Comparison of ENCODE assay signal across 9 cellular contexts in the genomic region with DNA sequence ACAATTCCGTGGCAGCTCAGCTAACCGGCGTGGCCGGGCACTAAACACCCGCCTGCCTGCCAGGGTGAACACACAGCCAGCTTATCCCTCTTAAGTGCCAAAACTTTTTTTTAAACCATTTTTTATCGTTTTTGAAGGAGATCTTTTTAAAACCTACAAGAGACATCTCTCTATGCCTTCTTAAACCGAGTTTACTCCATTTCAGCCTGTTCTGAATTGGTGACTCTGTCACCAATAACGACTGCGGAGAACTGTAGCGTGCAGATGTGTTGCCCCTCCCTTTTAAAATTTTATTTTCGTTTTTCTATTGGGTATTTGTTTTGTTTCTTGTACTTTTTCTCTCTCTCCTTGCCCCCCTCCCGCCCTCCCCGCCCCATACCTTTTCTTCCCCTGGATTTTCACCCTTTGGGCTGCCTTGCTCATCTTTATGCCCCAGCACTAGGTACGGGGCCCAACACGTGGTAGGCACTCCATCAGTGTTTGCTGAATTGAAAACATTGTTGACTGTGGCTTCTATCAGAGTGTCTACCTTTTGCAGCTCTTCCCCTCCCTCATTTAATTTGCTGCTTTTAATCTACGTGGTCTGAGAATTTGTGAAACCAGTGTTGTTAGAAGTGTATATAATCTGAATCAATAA. TPM values are rescaled to one million over a fixed set of nuclear protein-coding genes. Genes with fewer than 3 reads are reported as not detected.
DNase-seq lines count a peak whose midpoint lies in the region; ATAC-seq and TF ChIP-seq lines count a peak whose summit lies in the region.
"Had no signal": no experiment of that assay in that cellular context is flagged by ENCODE, and none has a peak within 500 bp of the region (broad histone marks: within the 10 kb centered on the region; RNA-seq: fewer than 3 reads in every experiment).

No MANE protein-coding gene starts in this region.

- peaks cover 33% of the 10 kb centered on the region for H3K4me1 Mint-ChIP-seq in MCF 10A (ENCODE audit: insufficient read depth, unreplicated experiment)

- H3K9ac ChIP-seq in mesendoderm (ENCODE audit: low read length), result peak overlapping the region; percentile 97

- ATAC-seq in heart left ventricle (no peak), Right ventricle myocardium inferior (no peak), upper lobe of right lung (no peak), HG03108 (IDR thresholded peaks at IDR 0.05; ENCODE audit: unreplicated experiment) (no peak), left colon (no peak)

- DNase-seq in heart left ventricle (no peak), Right ventricle myocardium inferior (ENCODE audit: missing footprints) (no peak), MCF 10A (ENCODE audit: unreplicated experiment) (no peak), mesendoderm (no peak), upper lobe of right lung (no peak), SHP77 (lab: John Stamatoyannopoulos, UW) (no peak), left colon (no peak)

- H4K5ac ChIP-seq in mesendoderm (ENCODE audit: low read length), result no peak overlapping the region

- intact Hi-C loops in heart left ventricle (cut with DNase I) (loop anchor here in 3 of 10 donors (1.0 to 5.0 kb wide), 3 partner anchors 11 to 33 kb away; a partner anchor contains a TSS), Right ventricle myocardium inferior (cut with DNase I) (no loop called here), MCF 10A (cut with micrococcal nuclease) (no loop called here), upper lobe of right lung (cut with DNase I) (no loop called here), left colon (cut with DNase I, micrococcal nuclease) (no loop called here)

- H4K8ac ChIP-seq in mesendoderm (ENCODE audit: low read depth, low read length), result no peak overlapping the region

- H3K9me3 ChIP-seq in heart left ventricle, result no peaks in the 10 kb centered on the region
- H3K9me3 ChIP-seq in upper lobe of right lung, result no peaks in the 10 kb centered on the region

- WGBS in heart left ventricle, 4 donors, result 5 to 11% (median 9%) methylated on average over 16 of the region's 16 CpGs
- no CpG with 5 or more reads among the region's 16 CpGs for WGBS in mesendoderm (ENCODE audit: extremely low coverage, insufficient coverage, low lambda C conversion rate)

- peak overlapping the region in 11 of 12 donors; percentile 96 to 100 (median 99) for H3K27ac ChIP-seq in heart left ventricle
- no peak overlapping the region for H3K27ac ChIP-seq in mesendoderm (ENCODE audit: low read depth, low read length)
- H3K27ac ChIP-seq in upper lobe of right lung, result peak overlapping the region; percentile 99

- CTCF ChIA-PET in MCF 10A (lab: Yijun Ruan, JAX), result interaction anchor here (1.2 to 4.2 kb wide), 6 partner anchors 10 to 63 kb away, joined by 3 to 18 read pairs (median 6); a partner anchor contains a TSS

- H3K27me3 Mint-ChIP-seq in MCF 10A (ENCODE audit: insufficient read depth, unreplicated experiment), result no peaks in the 10 kb centered on the region

- no peak overlapping the region for H2BK120ac ChIP-seq in mesendoderm (ENCODE audit: low read depth, low read length)

- no peak overlapping the region for H3K4ac ChIP-seq in mesendoderm (ENCODE audit: low read depth, low read length)

- H3K56ac ChIP-seq in mesendoderm (ENCODE audit: low read length), result peak overlapping the region; percentile 98

- H3K9me3 Mint-ChIP-seq in MCF 10A (ENCODE audit: unreplicated experiment), result no peaks in the 10 kb centered on the region

- peaks cover 12% of the 10 kb centered on the region for H3K36me3 Mint-ChIP-seq in MCF 10A (ENCODE audit: insufficient read depth, unreplicated experiment)

- no peak for TF ChIP-seq POLR2A in heart left ventricle (IDR thresholded peaks at IDR 0.05)

- BruUV-seq in MCF 10A (replicated peaks; lab: Mats Ljungman, UMichigan), result no TSS peak

- H3K4me1 ChIP-seq in heart left ventricle, result peaks cover 13 to 61% (median 39%) of the 10 kb centered on the region in 12 donors
- peaks cover 26% of the 10 kb centered on the region for H3K4me1 ChIP-seq in mesendoderm (ENCODE audit: control insufficient read depth, low read depth, low read length)
- H3K4me1 ChIP-seq in upper lobe of right lung, result peaks cover 31% of the 10 kb centered on the region

- peak overlapping the region; percentile 89 for H3K18ac ChIP-seq in mesendoderm (ENCODE audit: low read length)

- peaks cover 7% of the 10 kb centered on the region for H3K79me1 ChIP-seq in mesendoderm (ENCODE audit: low read length)

- H2AK5ac ChIP-seq in mesendoderm (ENCODE audit: low read length), result no peak overlapping the region

- H3K23ac ChIP-seq in mesendoderm (ENCODE audit: low read length), result peak overlapping the region; percentile 52

- H3K4me3 ChIP-seq in heart left ventricle (peak overlapping the region; percentile 66 to 99 (median 87)), mesendoderm (ENCODE audit: low read length) (peak overlapping the region; percentile 91), upper lobe of right lung (peak overlapping the region; percentile 93)

- peak overlapping the region; percentile 93 for H3K4me3 Mint-ChIP-seq in MCF 10A (ENCODE audit: unreplicated experiment)

- POLR2A ChIA-PET in MCF 10A (lab: Yijun Ruan, JAX), result interaction anchor here (0.7 to 4.8 kb wide), 19 partner anchors 10 to 440 kb away, joined by 3 to 60 read pairs (median 3); a partner anchor contains a TSS

- peaks cover 18% of the 10 kb centered on the region for H3K79me2 ChIP-seq in mesendoderm (ENCODE audit: control insufficient read depth, insufficient read depth, low read length)

- peak overlapping the region; percentile 94 for H3K4me2 ChIP-seq in mesendoderm (ENCODE audit: low read length)

- no peak for TF ChIP-seq CTCF in heart left ventricle (IDR thresholded peaks at IDR 0.05)
- no peak for TF ChIP-seq CTCF in MCF 10A (IDR thresholded peaks at IDR 0.05; ENCODE audit: unreplicated experiment)
- no peak for TF ChIP-seq CTCF in upper lobe of right lung (IDR thresholded peaks at IDR 0.05)

- no peaks in the 10 kb centered on the region for H3K27me3 ChIP-seq in heart left ventricle
- no peaks in the 10 kb centered on the region for H3K27me3 ChIP-seq in mesendoderm (ENCODE audit: insufficient read depth, low read length, poor library complexity)
- no peaks in the 10 kb centered on the region for H3K27me3 ChIP-seq in upper lobe of right lung

- peaks cover 0 to 4% (median 0%) of the 10 kb centered on the region in 9 donors for H3K36me3 ChIP-seq in heart left ventricle
- no peaks in the 10 kb centered on the region for H3K36me3 ChIP-seq in mesendoderm (ENCODE audit: control insufficient read depth, insufficient read depth, low read length)
- H3K36me3 ChIP-seq in upper lobe of right lung, result no peaks in the 10 kb centered on the region

- no peak overlapping the region for H2BK15ac ChIP-seq in mesendoderm (replicated peaks; ENCODE audit: low read depth)

- peak overlapping the region; percentile 87 for H3K27ac Mint-ChIP-seq in MCF 10A (ENCODE audit: low read depth, unreplicated experiment)

- H2BK5ac ChIP-seq in mesendoderm (ENCODE audit: low read length), result no peak overlapping the region

RNA-seq across cellular contexts. Expression of a gene that starts 1.5 kb away (rescaled TPM):
- total RNA-seq in heart left ventricle (10 to 100 TPM in 5 of 9 donors, 1 to 10 TPM in 4; 6.9 to 15.3 (median 11.4) TPM), Right ventricle myocardium inferior (11.0 TPM), MCF 10A (2022) (11.7 and 12.1 TPM in 2 replicates), upper lobe of right lung (15.7 TPM), left colon (10 to 100 TPM; 10.2 to 13.0 TPM)
- polyA plus RNA-seq in heart left ventricle, result 1 to 10 TPM; 9.2 to 9.3 TPM
- polyA plus RNA-seq in mesendoderm (2013, experiment 1 of 2), result 26.5 TPM
- 26.9 TPM for polyA plus RNA-seq in mesendoderm (2013, experiment 2 of 2)

RNA-seq across cellular contexts. Expression of a gene that starts 8.3 kb away (rescaled TPM):
- total RNA-seq in heart left ventricle (1 to 10 TPM in 8 of 9 donors, under 1 TPM in 1; 0.64 to 6.6 (median 4.5) TPM), Right ventricle myocardium inferior (5.4 TPM), MCF 10A (2022) (2.4 and 3.8 TPM in 2 replicates), upper lobe of right lung (8.8 TPM), left colon (10 to 100 TPM; 10.1 to 13.1 TPM)
- polyA plus RNA-seq in heart left ventricle, result 1 to 10 TPM; 2.8 to 3.6 TPM
- 8.2 TPM for polyA plus RNA-seq in mesendoderm (2013, experiment 1 of 2)
- polyA plus RNA-seq in mesendoderm (2013, experiment 2 of 2), result 8.2 TPM

RNA-seq across cellular contexts. Expression of a gene that starts 26.5 kb away (rescaled TPM):
- total RNA-seq in heart left ventricle, result 10 to 100 TPM in 7 of 9 donors, 1 to 10 TPM in 2; 6.9 to 19.9 (median 11.5) TPM
- polyA plus RNA-seq in heart left ventricle, result 1 to 10 TPM; 5.4 to 7.2 TPM
- total RNA-seq in Right ventricle myocardium inferior, result 16.5 TPM
- total RNA-seq in MCF 10A (2022), result 17.2 and 17.6 TPM in 2 replicates
- polyA plus RNA-seq in mesendoderm (2013, experiment 1 of 2), result 15.5 TPM
- polyA plus RNA-seq in mesendoderm (2013, experiment 2 of 2), result 15.5 TPM
- 8.4 TPM for total RNA-seq in upper lobe of right lung
- total RNA-seq in left colon, result 1 to 10 TPM; 3.8 to 5.6 TPM

RNA-seq across cellular contexts. Expression of a gene that starts 41.3 kb away (rescaled TPM):
- total RNA-seq in heart left ventricle, result under 1 TPM in 2 of 9 donors, not detected in 7; 0.35 to 0.59 TPM
- not detected for polyA plus RNA-seq in heart left ventricle
- not detected for total RNA-seq in Right ventricle myocardium inferior
- total RNA-seq in MCF 10A (2022), result not detected in 2 replicates
- polyA plus RNA-seq in mesendoderm (2013, experiment 1 of 2), result not detected
- not detected for polyA plus RNA-seq in mesendoderm (2013, experiment 2 of 2)
- not detected for total RNA-seq in upper lobe of right lung
- total RNA-seq in left colon, result not detected
- total RNA-seq: lung microvascular endothelial cell had no signal

RNA-seq across cellular contexts. Expression of a gene that starts 48.0 kb away (rescaled TPM):
- total RNA-seq in heart left ventricle (10 to 100 TPM; 13.8 to 49.5 (median 23.4) TPM), Right ventricle myocardium inferior (19.8 TPM), MCF 10A (2022) (8.2 and 8.4 TPM in 2 replicates), upper lobe of right lung (19.9 TPM), left colon (1 to 10 TPM; 9.4 to 10.0 TPM)
- polyA plus RNA-seq in heart left ventricle, result 10 to 100 TPM; 32.4 to 33.2 TPM
- 10.5 TPM for polyA plus RNA-seq in mesendoderm (2013, experiment 1 of 2)
- 10.6 TPM for polyA plus RNA-seq in mesendoderm (2013, experiment 2 of 2)
